Comparison of ENCODE assay signal across 21 cellular contexts in genomic region chrX:133754657-133755056, GRCh38.
A peak's percentile ranks its signal among the peaks of the same experiment; 100 is the strongest.
DNase-seq lines count a peak whose midpoint lies in the region; ATAC-seq and TF ChIP-seq lines count a peak whose summit lies in the region.
"Had no signal": no experiment of that assay in that cellular context is flagged by ENCODE, and none has a peak within 500 bp of the region (broad histone marks: within the 10 kb centered on the region; RNA-seq: fewer than 3 reads in every experiment).

No MANE protein-coding gene starts in this region.

- H3K27ac ChIP-seq in BLaER1 treated with 17β-estradiol and CSF1 and Interleukin-3, amounts not matched to agents 10 nM and 100 nM, result no peak overlapping the region; a peak in 1 of 22 replicates
- H3K27ac ChIP-seq in KOPT-K1 (ENCODE audit: low read depth, low read length, poor library complexity, severe bottlenecking), result peak overlapping the region; percentile 43
- H3K27ac ChIP-seq in VCaP, result peak overlapping the region; percentile 4; the same call in 1 of the 2 replicates

- peak overlapping the region in 8 of 11 experiments; percentile 12 to 55 (median 32); a peak in 14 of 22 replicates for H3K4me2 ChIP-seq in BLaER1 treated with 17β-estradiol and CSF1 and Interleukin-3, amounts not matched to agents 10 nM and 100 nM

- H3K9ac ChIP-seq in BLaER1 treated with 17β-estradiol and CSF1 and Interleukin-3, amounts not matched to agents 10 nM and 100 nM, result no peak overlapping the region

- no peaks in the 10 kb centered on the region for H3K9me3 Mint-ChIP-seq in activated T-helper 1 cell treated with anti-CD3 and anti-CD28 coated beads, Interleukin-12 subunit alpha, Interleukin-12 subunit beta, Interleukin-2, Interleukin-4 antibody, amounts not matched to agents 30 ng/mL and 10 ng/mL and 1 ng/mL, durations not matched to agents 14 hours and 24 hours and 36 hours
- H3K9me3 Mint-ChIP-seq in WTC11, result no peaks in the 10 kb centered on the region
- H3K9me3 Mint-ChIP-seq: CD4-positive, alpha-beta memory T cell; CD4-positive, CD25-positive, alpha-beta regulatory T cell; CD8-positive, alpha-beta memory T cell had no signal

- no peak overlapping the region for H3K4me3 Mint-ChIP-seq in activated T-helper 1 cell treated with anti-CD3 and anti-CD28 coated beads, Interleukin-12 subunit alpha, Interleukin-12 subunit beta, Interleukin-2, Interleukin-4 antibody, amounts not matched to agents 30 ng/mL and 10 ng/mL and 1 ng/mL, durations not matched to agents 14 hours and 24 hours and 36 hours
- H3K4me3 Mint-ChIP-seq in WTC11, result no peak overlapping the region
- H3K4me3 Mint-ChIP-seq: CD14-positive monocyte; CD4-positive, alpha-beta memory T cell; CD4-positive, CD25-positive, alpha-beta regulatory T cell; CD8-positive, alpha-beta memory T cell had no signal

- no peak overlapping the region for H3K27ac Mint-ChIP-seq in activated T-helper 1 cell treated with anti-CD3 and anti-CD28 coated beads, Interleukin-12 subunit alpha, Interleukin-12 subunit beta, Interleukin-2, Interleukin-4 antibody, amounts not matched to agents 30 ng/mL and 10 ng/mL and 1 ng/mL, durations not matched to agents 14 hours and 24 hours and 36 hours
- H3K27ac Mint-ChIP-seq in WTC11, result no peak overlapping the region
- H3K27ac Mint-ChIP-seq: CD14-positive monocyte; CD4-positive, alpha-beta memory T cell; CD4-positive, CD25-positive, alpha-beta regulatory T cell; CD8-positive, alpha-beta memory T cell had no signal

- in situ Hi-C loops in HAP-1 (cut with MboI; ENCODE audit: low sequenced_read_pairs), result no loop called here

- no peak for TF ChIP-seq CTCF in VCaP (conservative IDR thresholded peaks at IDR 0.05)
- TF ChIP-seq CTCF in WTC11 (IDR thresholded peaks at IDR 0.05), result no peak

- intact Hi-C loops in activated T-helper 1 cell treated with anti-CD3 and anti-CD28 coated beads, Interleukin-12 subunit alpha, Interleukin-12 subunit beta, Interleukin-2, Interleukin-4 antibody, amounts not matched to agents 30 ng/mL and 10 ng/mL and 1 ng/mL, durations not matched to agents 14 hours and 24 hours and 36 hours (cut with micrococcal nuclease), result no loop called here

- H3K27me3 Mint-ChIP-seq in activated T-helper 1 cell treated with anti-CD3 and anti-CD28 coated beads, Interleukin-12 subunit alpha, Interleukin-12 subunit beta, Interleukin-2, Interleukin-4 antibody, amounts not matched to agents 30 ng/mL and 10 ng/mL and 1 ng/mL, durations not matched to agents 14 hours and 24 hours and 36 hours (ENCODE audit: insufficient read depth), result no peaks in the 10 kb centered on the region
- H3K27me3 Mint-ChIP-seq in WTC11 (ENCODE audit: low read depth), result no peaks in the 10 kb centered on the region
- H3K27me3 Mint-ChIP-seq: CD4-positive, CD25-positive, alpha-beta regulatory T cell had no signal

- H3K36me3 ChIP-seq in BLaER1 treated with 17β-estradiol and CSF1 and Interleukin-3, amounts not matched to agents 10 nM and 100 nM, result no peaks in the 10 kb centered on the region
- no peaks in the 10 kb centered on the region for H3K36me3 ChIP-seq in KOPT-K1 (ENCODE audit: insufficient read depth, low read length)
- H3K36me3 ChIP-seq in HAP-1 (replicated peaks), result peaks cover 15% of the 10 kb centered on the region
- H3K36me3 ChIP-seq: BE2C had no signal

- DNase-seq in activated T-helper 1 cell treated with anti-CD3 and anti-CD28 coated beads, Interleukin-12 subunit alpha, Interleukin-12 subunit beta, Interleukin-2, Interleukin-4 antibody, amounts not matched to agents 30 ng/mL and 10 ng/mL and 1 ng/mL, durations not matched to agents 14 hours and 24 hours and 36 hours (ENCODE audit: low spot score), result no peak
- DNase-seq in WTC11 (ENCODE audit: low spot score) (no peak), HAP-1 (ENCODE audit: low spot score in 2 of 2) (no peak)
- DNase-seq: 8988T; ACHN; BE2C; C1 segment of cervical spinal cord; CD4-positive, alpha-beta memory T cell; CD4-positive, CD25-positive, alpha-beta regulatory T cell; CD8-positive, alpha-beta memory T cell; COR-L47; DMS 273 treated with DMSO at 0.1 percent for 48 hours; DMS153; DMS53; DMS79; GF-D8 had no signal

- CTCF ChIA-PET in WTC11 (lab: Charles Lee), result no interaction called here

- 0 out of 20 replicates have a peak overlapping the region, but pooled peaks of 1 of the 10 experiments have one; percentile 12 for H3K4me3 ChIP-seq in BLaER1 treated with 17β-estradiol and CSF1 and Interleukin-3, amounts not matched to agents 10 nM and 100 nM
- H3K4me3 ChIP-seq in HAP-1, result no peak overlapping the region

- peaks cover 4% of the 10 kb centered on the region for H3K4me1 Mint-ChIP-seq in activated T-helper 1 cell treated with anti-CD3 and anti-CD28 coated beads, Interleukin-12 subunit alpha, Interleukin-12 subunit beta, Interleukin-2, Interleukin-4 antibody, amounts not matched to agents 30 ng/mL and 10 ng/mL and 1 ng/mL, durations not matched to agents 14 hours and 24 hours and 36 hours (ENCODE audit: low read depth)
- H3K4me1 Mint-ChIP-seq in WTC11, result peaks cover 2% of the 10 kb centered on the region; the same call in 1 of the 2 replicates
- H3K4me1 Mint-ChIP-seq: CD14-positive monocyte; CD4-positive, CD25-positive, alpha-beta regulatory T cell had no signal

- no peak for ATAC-seq in HG03039 (IDR thresholded peaks at IDR 0.05; ENCODE audit: unreplicated experiment)
- no peak for ATAC-seq in WTC11

- H3K36me3 Mint-ChIP-seq in activated T-helper 1 cell treated with anti-CD3 and anti-CD28 coated beads, Interleukin-12 subunit alpha, Interleukin-12 subunit beta, Interleukin-2, Interleukin-4 antibody, amounts not matched to agents 30 ng/mL and 10 ng/mL and 1 ng/mL, durations not matched to agents 14 hours and 24 hours and 36 hours (ENCODE audit: low read depth), result no peaks in the 10 kb centered on the region
- H3K36me3 Mint-ChIP-seq in WTC11, result no peaks in the 10 kb centered on the region
- H3K36me3 Mint-ChIP-seq: CD14-positive monocyte; CD4-positive, alpha-beta memory T cell; CD4-positive, CD25-positive, alpha-beta regulatory T cell; CD8-positive, alpha-beta memory T cell had no signal

- H3K27me3 ChIP-seq in BLaER1 treated with 17β-estradiol and CSF1 and Interleukin-3, amounts not matched to agents 10 nM and 100 nM, result peaks cover 89 to 100% (median 97%) of the 10 kb centered on the region in 11 experiments
- no peaks in the 10 kb centered on the region for H3K27me3 ChIP-seq in HAP-1 (ENCODE audit: low read depth)
- H3K27me3 ChIP-seq: BE2C had no signal

- POLR2A ChIA-PET in WTC11 (lab: Charles Lee), result no interaction called here

- peaks cover 0 to 9% (median 0%) of the 10 kb centered on the region in 11 experiments; a peak in 4 of 22 replicates for H3K9me3 ChIP-seq in BLaER1 treated with 17β-estradiol and CSF1 and Interleukin-3, amounts not matched to agents 10 nM and 100 nM (replicated peaks in 1 of 11)
- H3K9me3 ChIP-seq in KOPT-K1 (ENCODE audit: insufficient read depth, low read length, poor library complexity, severe bottlenecking) (no peaks in the 10 kb centered on the region), HAP-1 (no peaks in the 10 kb centered on the region)
- H3K9me3 ChIP-seq: BE2C had no signal

- H3K4me1 ChIP-seq in BLaER1 treated with 17β-estradiol and CSF1 and Interleukin-3, amounts not matched to agents 10 nM and 100 nM, result peaks cover 4 to 40% (median 21%) of the 10 kb centered on the region in 10 experiments
- H3K4me1 ChIP-seq in HAP-1, result peaks cover 25% of the 10 kb centered on the region
- H3K4me1 ChIP-seq: BE2C had no signal

- peaks cover 0 to 3% (median 0%) of the 10 kb centered on the region in 11 experiments; a peak in 1 of 22 replicates for H4K20me1 ChIP-seq in BLaER1 treated with 17β-estradiol and CSF1 and Interleukin-3, amounts not matched to agents 10 nM and 100 nM

TF ChIP-seq in WTC11, 78 proteins besides CTCF, POLR2A, EP300 and RAD21 (continues in another document):
- TF ChIP-seq E2F4 (CRISPR knock-in tag; IDR thresholded peaks at IDR 0.05; ENCODE audit: borderline replicate concordance, low read depth), result no peak
- no peak for TF ChIP-seq EMX1 (CRISPR knock-in tag; IDR thresholded peaks at IDR 0.05)
- TF ChIP-seq ARID4B (CRISPR knock-in tag; IDR thresholded peaks at IDR 0.05; ENCODE audit: borderline replicate concordance), result no peak
- no peak for TF ChIP-seq ZNF317 (CRISPR knock-in tag; IDR thresholded peaks at IDR 0.05; ENCODE audit: borderline replicate concordance, low read depth)

Comparison
In these comparisons a context has a peak if more than half of its experiments do, and no peak if none do; other contexts are left out.
1. H3K27ac ChIP-seq: peak in KOPT-K1 (single experiment) and VCaP (single experiment); none in BLaER1 treated with 17β-estradiol and CSF1 and Interleukin-3, amounts not matched to agents 10 nM and 100 nM (0 of 11).